ENCODE assay signal across 10 cellular contexts in the genomic region with DNA sequence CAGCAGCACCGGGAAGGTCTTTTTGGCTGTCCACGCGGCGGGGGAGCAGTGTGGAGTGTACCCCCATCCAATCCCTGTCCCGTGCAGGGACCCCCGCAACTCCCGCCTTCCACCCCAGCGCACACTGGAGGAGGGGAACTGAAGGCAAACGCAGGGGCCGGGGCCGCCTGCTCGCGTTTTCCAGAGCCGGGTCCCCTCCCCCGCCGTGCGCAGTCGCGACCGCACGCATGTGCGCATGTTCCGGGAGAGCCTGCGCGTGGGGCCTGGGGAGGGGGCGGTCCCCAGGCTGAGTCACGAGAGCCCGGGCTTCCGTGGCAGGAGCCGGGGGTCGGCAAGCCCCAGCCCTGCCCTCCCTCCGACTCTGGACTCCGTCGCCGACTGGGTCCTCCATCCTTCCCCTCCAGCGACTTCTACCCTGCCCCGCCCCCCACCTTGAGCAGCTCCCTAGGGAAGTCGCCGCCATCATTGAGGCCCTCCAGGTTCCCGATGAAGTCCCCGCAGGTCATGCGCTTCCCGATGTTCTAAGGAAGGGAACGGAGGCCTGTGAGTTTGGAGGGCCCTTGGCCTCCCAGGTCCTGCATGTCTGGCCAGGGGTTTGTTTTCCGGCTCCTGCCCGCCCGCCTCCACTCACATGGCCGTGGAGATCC. TPM values are rescaled to one million over a fixed set of nuclear protein-coding genes. Genes with fewer than 3 reads are reported as not detected.
A peak's percentile ranks its signal among the peaks of the same experiment; 100 is the strongest.
DNase-seq lines count a peak whose midpoint lies in the region; ATAC-seq and TF ChIP-seq lines count a peak whose summit lies in the region.
"Had no signal": no experiment of that assay in that cellular context is flagged by ENCODE, and none has a peak within 500 bp of the region (broad histone marks: within the 10 kb centered on the region; RNA-seq: fewer than 3 reads in every experiment).

No MANE protein-coding gene starts in this region.

- H3K9me3 Mint-ChIP-seq in Calu3 (ENCODE audit: low read depth, unreplicated experiment) = no peaks in the 10 kb centered on the region

- no peak overlapping the region for H3K4me3 ChIP-seq in mucosa of descending colon

- peaks cover 8% of the 10 kb centered on the region for H3K4me1 ChIP-seq in mucosa of descending colon (ENCODE audit: low read depth)

- no peaks in the 10 kb centered on the region for H3K4me1 Mint-ChIP-seq in Calu3 (ENCODE audit: low read depth, unreplicated experiment)

- peak; percentile 10 for ATAC-seq in mucosa of descending colon

- H3K36me3 Mint-ChIP-seq in Calu3 (ENCODE audit: insufficient read depth, unreplicated experiment) = peaks cover 7% of the 10 kb centered on the region

- no peak for TF ChIP-seq CTCF in mucosa of descending colon (IDR thresholded peaks at IDR 0.05)
- TF ChIP-seq CTCF in Calu3 (IDR thresholded peaks at IDR 0.05; ENCODE audit: unreplicated experiment) = no peak

- no peaks in the 10 kb centered on the region for H3K36me3 ChIP-seq in mucosa of descending colon (ENCODE audit: low read depth)

- H3K4me3 Mint-ChIP-seq in Calu3 (ENCODE audit: low read depth, unreplicated experiment) = no peak overlapping the region

- intact Hi-C loops in mucosa of descending colon (cut with DNase I, micrococcal nuclease) (no loop called here), Calu3 (cut with micrococcal nuclease; ENCODE audit: unreplicated experiment) (no loop called here)

- peak overlapping the region; percentile 76 for H3K27ac ChIP-seq in temporal lobe (ENCODE audit: low read depth, low read length)
- H3K27ac ChIP-seq: KMS-11 had no signal

- in situ Hi-C loops in KBM-7 (cut with MboI; ENCODE audit: low pct_unique_long_range_greater_than_20kb, low sequenced_read_pairs) = no loop called here

- H3K9me3 ChIP-seq in mucosa of descending colon = no peaks in the 10 kb centered on the region

- peak; percentile 46 to 67 for DNase-seq in activated CD4-positive, alpha-beta T cell treated with anti-CD3 and anti-CD28 coated beads for 24 hours (ENCODE audit: low read depth in 2 of 2)
- DNase-seq in central memory CD4-positive, alpha-beta T cell = peak; percentile 47
- DNase-seq in mucosa of descending colon (peak in 1 of 3 donors; percentile 60), A172 (ENCODE audit: low spot score) (no peak), Calu3 (no peak), KBM-7 (no peak), NCI-H526 treated with DMSO at 0.1 percent for 48 hours (lab: John Stamatoyannopoulos, UW) (no peak)

- H3K27ac Mint-ChIP-seq in Calu3 (ENCODE audit: unreplicated experiment) = no peak overlapping the region

- BruUV-seq in Calu3 (replicated peaks; lab: Mats Ljungman, UMichigan) = no TSS peak

- peaks cover 82% of the 10 kb centered on the region for H3K27me3 Mint-ChIP-seq in Calu3 (ENCODE audit: unreplicated experiment)

- CTCF ChIA-PET in Calu3 (lab: Charles Lee) = no interaction called here

RNA-seq across cellular contexts. Expression of a gene that starts 8.0 kb away (rescaled TPM):
- total RNA-seq in mucosa of descending colon = 100 to 1,000 TPM in 1 of 3 donors, 10 to 100 TPM in 1, 1 to 10 TPM in 1; 8.2 to 228 (median 11.4) TPM
- total RNA-seq in temporal lobe = 99.6 TPM
- 0.07 TPM in 1 of 2 replicates, not detected in the other for total RNA-seq in A172 (2014; rRNA removed; shearing (Covaris generic))
- total RNA-seq in Calu3 (2022) = 0.34 and 0.35 TPM in 2 replicates

RNA-seq across cellular contexts. Expression of a gene that starts 10.1 kb away (rescaled TPM):
- total RNA-seq in mucosa of descending colon (10 to 100 TPM; 18.3 to 27.7 (median 20.5) TPM), temporal lobe (13.8 TPM), Calu3 (2022) (5.5 and 6.4 TPM in 2 replicates)
- total RNA-seq in A172 (2014; rRNA removed; shearing (Covaris generic)) = 14.6 and 20.0 TPM in 2 replicates

RNA-seq across cellular contexts. Expression of a gene that starts 15.0 kb away (rescaled TPM):
- total RNA-seq in mucosa of descending colon = 10 to 100 TPM; 26.9 to 72.2 (median 29.0) TPM
- total RNA-seq in temporal lobe = 1.5 TPM
- 60.9 and 63.0 TPM in 2 replicates for total RNA-seq in A172 (2014; rRNA removed; shearing (Covaris generic))
- total RNA-seq in Calu3 (2022) = 64.7 and 72.9 TPM in 2 replicates

RNA-seq across cellular contexts. Expression of a gene that starts 21.8 kb away (rescaled TPM):
- total RNA-seq in mucosa of descending colon (10 to 100 TPM; 26.6 to 51.9 (median 29.2) TPM), temporal lobe (50.9 TPM), Calu3 (2022) (38.1 and 43.8 TPM in 2 replicates)
- 121 and 123 TPM in 2 replicates for total RNA-seq in A172 (2014; rRNA removed; shearing (Covaris generic))

RNA-seq across cellular contexts. Expression of a gene that starts 40.8 kb away (rescaled TPM):
- total RNA-seq in mucosa of descending colon (1 to 10 TPM in 2 of 3 donors, under 1 TPM in 1; 0.41 to 2.3 (median 2.0) TPM), temporal lobe (under 0.01 TPM), Calu3 (2022) (0.57 and 0.59 TPM in 2 replicates)
- total RNA-seq in A172 (2014; rRNA removed; shearing (Covaris generic)) = not detected in 2 replicates
- total RNA-seq: myocyte had no signal

Comparison
In these comparisons a context has a peak if more than half of its experiments do, and no peak if none do; other contexts are left out.
1. DNase-seq: peak in activated CD4-positive, alpha-beta T cell treated with anti-CD3 and anti-CD28 coated beads for 24 hours (2 of 2) and central memory CD4-positive, alpha-beta T cell (single experiment); none in A172 (single experiment), Calu3 (single experiment), KBM-7 (single experiment) and NCI-H526 treated with DMSO at 0.1 percent for 48 hours (single experiment).
2. RNA of a gene that starts 15.0 kb away (total RNA-seq): 64.7 to 72.9 TPM in Calu3, 60.9 to 63.0 TPM in A172 and 26.9 to 72.2 TPM in mucosa of descending colon; 1.5 TPM in temporal lobe (single experiment); every median in the first group is over 10 times any median in the second.